Comparison of ENCODE assay signal across 1 cellular context in the genomic region with DNA sequence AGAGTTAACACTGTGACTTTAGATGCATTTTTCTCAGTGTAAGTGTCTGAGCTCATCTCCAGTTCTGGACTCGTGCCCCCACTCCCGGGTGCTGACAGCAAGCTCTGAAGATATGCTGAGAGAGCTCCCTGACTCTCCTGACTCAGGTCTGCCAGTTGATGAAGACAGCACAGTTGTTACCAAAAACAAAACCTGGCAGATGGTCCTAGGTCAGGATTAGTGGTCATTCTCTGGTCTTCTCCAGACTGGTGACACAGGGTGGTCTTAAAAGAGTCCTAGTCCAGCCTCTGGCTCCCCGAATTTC.
TF ChIP-seq lines count a peak whose summit lies in the region.

No MANE protein-coding gene starts in this region.

TF ChIP-seq in IMR-90, 13 proteins besides CTCF, POLR2A, EP300 and RAD21:
- TF ChIP-seq MAFK (IDR thresholded peaks at IDR 0.05; ENCODE audit: low read depth, low read length): peak; percentile 30; the same call in 1 of the 2 replicates
- no peak for TF ChIP-seq RFX5 (IDR thresholded peaks at IDR 0.05; ENCODE audit: low read depth, low read length)
- no peak for TF ChIP-seq ELK1 (IDR thresholded peaks at IDR 0.05; ENCODE audit: borderline replicate concordance, low read depth, low read length)
- no peak for TF ChIP-seq FOS (IDR thresholded peaks at IDR 0.05; ENCODE audit: low read depth, low read length)
- no peak for TF ChIP-seq MXI1 (IDR thresholded peaks at IDR 0.05; ENCODE audit: borderline replicate concordance, low read depth, low read length)
- peak; percentile 31; the same call in 1 of the 2 replicates for TF ChIP-seq BHLHE40 (IDR thresholded peaks at IDR 0.05; ENCODE audit: low read depth, low read length)
- TF ChIP-seq CEBPB (IDR thresholded peaks at IDR 0.05; ENCODE audit: low read depth, low read length): no peak
- TF ChIP-seq RCOR1 (IDR thresholded peaks at IDR 0.05; ENCODE audit: insufficient replicate concordance, low read length): no peak
- no peak for TF ChIP-seq SMC3 (IDR thresholded peaks at IDR 0.05; ENCODE audit: low read depth, low read length)
- TF ChIP-seq NFE2L2 (IDR thresholded peaks at IDR 0.05; ENCODE audit: low read depth, low read length): no peak
- TF ChIP-seq CHD1 (IDR thresholded peaks at IDR 0.05; ENCODE audit: low read depth, low read length): no peak
- TF ChIP-seq, protein P1, sequence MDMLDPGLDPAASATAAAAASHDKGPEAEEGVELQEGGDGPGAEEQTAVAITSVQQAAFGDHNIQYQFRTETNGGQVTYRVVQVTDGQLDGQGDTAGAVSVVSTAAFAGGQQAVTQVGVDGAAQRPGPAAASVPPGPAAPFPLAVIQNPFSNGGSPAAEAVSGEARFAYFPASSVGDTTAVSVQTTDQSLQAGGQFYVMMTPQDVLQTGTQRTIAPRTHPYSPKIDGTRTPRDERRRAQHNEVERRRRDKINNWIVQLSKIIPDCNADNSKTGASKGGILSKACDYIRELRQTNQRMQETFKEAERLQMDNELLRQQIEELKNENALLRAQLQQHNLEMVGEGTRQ (IDR thresholded peaks at IDR 0.05; ENCODE audit: low read depth, low read length): no peak
- TF ChIP-seq MAZ (IDR thresholded peaks at IDR 0.05; ENCODE audit: borderline replicate concordance, low read depth, low read length): 0 out of 2 replicates have a peak, but pooled peaks have one; percentile 12
